Comparison of ENCODE assay signal across 8 cellular contexts in the genomic region with DNA sequence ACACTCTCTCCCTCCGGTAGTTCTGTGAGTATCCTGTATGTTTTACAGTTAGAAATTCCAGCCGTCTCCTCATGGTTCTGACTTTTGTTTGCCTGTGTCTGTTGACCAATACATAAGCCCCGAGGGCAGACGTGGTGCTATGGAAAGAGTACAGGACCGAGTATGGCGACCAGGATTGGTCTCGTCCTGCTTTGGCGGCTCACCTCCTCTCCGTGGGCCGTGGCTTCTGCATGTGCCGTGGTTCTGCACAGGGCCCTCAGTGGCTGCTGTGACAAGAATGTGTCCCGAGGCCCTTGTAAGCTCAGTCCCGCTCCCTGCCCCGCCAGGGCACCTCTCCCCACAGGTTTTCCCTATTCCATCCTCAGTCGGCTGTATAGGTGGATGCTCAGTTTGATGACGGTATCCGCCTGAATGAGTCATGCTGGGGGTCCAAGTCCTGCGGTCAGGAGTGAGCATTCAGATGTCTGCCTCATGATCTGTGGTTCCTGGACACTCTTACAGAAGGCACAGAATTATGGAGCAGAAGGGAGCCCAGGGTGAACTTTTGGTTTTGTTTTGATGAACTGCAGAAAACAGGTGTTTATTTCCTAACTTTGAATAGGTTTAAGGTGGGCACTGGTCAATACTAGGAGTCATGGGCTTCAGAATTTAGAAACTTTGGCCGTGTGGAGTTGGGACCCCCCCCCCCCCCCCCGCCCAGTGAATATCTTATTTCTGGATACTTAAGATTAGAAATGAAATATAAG. TPM values are rescaled to one million over a fixed set of nuclear protein-coding genes. Genes with fewer than 3 reads are reported as not detected.
A peak's percentile ranks its signal among the peaks of the same experiment; 100 is the strongest.
DNase-seq lines count a peak whose midpoint lies in the region; ATAC-seq and TF ChIP-seq lines count a peak whose summit lies in the region.

No MANE protein-coding gene starts in this region.

- H3F3A ChIP-seq in SK-N-SH (replicated peaks; ENCODE audit: insufficient read depth) = no peaks in the 10 kb centered on the region

- POLR2A ChIA-PET in SK-N-SH (lab: Yijun Ruan, JAX) = interaction anchor here (0.6 to 1.8 kb wide), 2 partner anchors 14 to 17 kb away, joined by 3 to 7 read pairs; no protein-coding TSS in a partner anchor

- H4K20me1 ChIP-seq in SK-N-SH (ENCODE audit: insufficient read depth) = peaks cover 48% of the 10 kb centered on the region

- no peak overlapping the region for H2AFZ ChIP-seq in SK-N-SH (ENCODE audit: low read depth)

- CTCF ChIA-PET in SK-N-SH (lab: Yijun Ruan, JAX) = interaction anchor here (0.8 to 4.7 kb wide), 5 partner anchors 17 to 49 kb away, joined by 3 to 38 read pairs (median 5); no protein-coding TSS in a partner anchor

- H3K4me3 ChIP-seq in SK-N-SH (ENCODE audit: low read depth in 2 of 2, low read length in 1 of 2) (peak overlapping the region; percentile 87 to 92), fibroblast of mammary gland (ENCODE audit: control insufficient read depth, low read depth, low read length) (peak overlapping the region; percentile 88), rectal smooth muscle tissue (ENCODE audit: low read length) (peak overlapping the region; percentile 85)

- TF ChIP-seq CTCF in SK-N-SH (IDR thresholded peaks at IDR 0.05) = no peak
- TF ChIP-seq CTCF in fibroblast of mammary gland (conservative IDR thresholded peaks at IDR 0.05; ENCODE audit: control insufficient read depth, insufficient read depth, low read depth, low read length) = no peak

- DNase-seq in T-helper 1 cell = no peak
- no peak for DNase-seq in SK-N-SH
- DNase-seq in fibroblast of mammary gland (ENCODE audit: low read depth) = peak; percentile 91
- DNase-seq in activated CD8-positive, alpha-beta memory T cell treated with anti-CD3 and anti-CD28 coated beads, Interleukin-2, amount 50 U/mL, for 48 hours = no peak

- no peak for ATAC-seq in HG03108 (IDR thresholded peaks at IDR 0.05; ENCODE audit: unreplicated experiment)
- no peak for ATAC-seq in GM18868 (IDR thresholded peaks at IDR 0.05; ENCODE audit: unreplicated experiment)

- H3K9me3 ChIP-seq in SK-N-SH = no peaks in the 10 kb centered on the region

- H3K9me2 ChIP-seq in SK-N-SH = no peaks in the 10 kb centered on the region

- no peak for TF ChIP-seq RAD21 in SK-N-SH (IDR thresholded peaks at IDR 0.05; ENCODE audit: low read length)

- H3K9ac ChIP-seq in SK-N-SH (peak overlapping the region; percentile 95), rectal smooth muscle tissue (ENCODE audit: low read length) (peak overlapping the region; percentile 59)

- TF ChIP-seq EP300 in SK-N-SH (IDR thresholded peaks at IDR 0.05; ENCODE audit: borderline replicate concordance in 1 of 2, low read depth in 1 of 2, low read length in 1 of 2) = no peak

- no peaks in the 10 kb centered on the region for H3K27me3 ChIP-seq in SK-N-SH (ENCODE audit: insufficient read depth)
- H3K27me3 ChIP-seq in rectal smooth muscle tissue (ENCODE audit: control insufficient read depth, insufficient read depth, low read length) = no peaks in the 10 kb centered on the region

- H3K4me2 ChIP-seq in SK-N-SH = peak overlapping the region; percentile 97

- H3K27ac Mint-ChIP-seq in T-helper 1 cell treated with Interleukin-12 subunit alpha and Interleukin-12 subunit beta and Interleukin-4 antibody, amounts not matched to agents 30 μg/mL and 1 μg/mL, for 36 hours = peak overlapping the region; percentile 86

- H3K27me3 Mint-ChIP-seq in T-helper 1 cell treated with Interleukin-12 subunit alpha and Interleukin-12 subunit beta and Interleukin-4 antibody, amounts not matched to agents 30 μg/mL and 1 μg/mL, for 36 hours (ENCODE audit: low read depth) = peaks cover 4% of the 10 kb centered on the region

- peaks cover 58% of the 10 kb centered on the region for H3K79me2 ChIP-seq in SK-N-SH (ENCODE audit: insufficient read depth)

- 13% methylated on average over 12 of the region's 20 CpGs for WGBS in SK-N-SH (ENCODE audit: low lambda C conversion rate)

- peak overlapping the region; percentile 92 for H3K4me3 Mint-ChIP-seq in T-helper 1 cell treated with Interleukin-12 subunit alpha and Interleukin-12 subunit beta and Interleukin-4 antibody, amounts not matched to agents 30 μg/mL and 1 μg/mL, for 36 hours

- peaks cover 5 to 30% of the 10 kb centered on the region in 2 experiments for H3K36me3 ChIP-seq in SK-N-SH (replicated peaks in 1 of 2; ENCODE audit: control insufficient read depth in 1 of 2, insufficient read depth in 2 of 2, low read length in 1 of 2)
- H3K36me3 ChIP-seq in rectal smooth muscle tissue (ENCODE audit: control insufficient read depth, insufficient read depth, low read length) = peaks cover 22% of the 10 kb centered on the region

- H3K27ac ChIP-seq in SK-N-SH (ENCODE audit: low read depth in 2 of 2, low read length in 1 of 2) (peak overlapping the region in 1 of 2 experiments; percentile 41; a peak in 2 of 4 replicates), rectal smooth muscle tissue (ENCODE audit: low read depth, low read length) (no peak overlapping the region)

- peaks cover 0 to 20% of the 10 kb centered on the region in 2 experiments; a peak in 2 of 4 replicates for H3K4me1 ChIP-seq in SK-N-SH (ENCODE audit: control insufficient read depth in 1 of 2, insufficient read depth in 2 of 2, low read depth in 1 of 2, low read length in 1 of 2)
- peaks cover 8% of the 10 kb centered on the region for H3K4me1 ChIP-seq in rectal smooth muscle tissue (ENCODE audit: control insufficient read depth, insufficient read depth, low read length)

- H3K36me3 Mint-ChIP-seq in T-helper 1 cell treated with Interleukin-12 subunit alpha and Interleukin-12 subunit beta and Interleukin-4 antibody, amounts not matched to agents 30 μg/mL and 1 μg/mL, for 36 hours (ENCODE audit: low read depth) = peaks cover 7% of the 10 kb centered on the region

- no peaks in the 10 kb centered on the region for H3K9me3 Mint-ChIP-seq in T-helper 1 cell treated with Interleukin-12 subunit alpha and Interleukin-12 subunit beta and Interleukin-4 antibody, amounts not matched to agents 30 μg/mL and 1 μg/mL, for 36 hours

- H3K4me1 Mint-ChIP-seq in T-helper 1 cell treated with Interleukin-12 subunit alpha and Interleukin-12 subunit beta and Interleukin-4 antibody, amounts not matched to agents 30 μg/mL and 1 μg/mL, for 36 hours (ENCODE audit: low read depth) = peaks cover 21% of the 10 kb centered on the region

TF ChIP-seq in SK-N-SH, 30 proteins besides CTCF, POLR2A, EP300 and RAD21:
- TF ChIP-seq YY1 (IDR thresholded peaks at IDR 0.05; ENCODE audit: low read depth) (no peak), JUND (IDR thresholded peaks at IDR 0.05) (peak; percentile 28; the same call in 1 of the 2 replicates), USF1 (IDR thresholded peaks at IDR 0.05; ENCODE audit: borderline replicate concordance, low read depth) (no peak), FOSL2 (IDR thresholded peaks at IDR 0.05; ENCODE audit: borderline replicate concordance, low read depth) (peak; percentile 53; the same call in 1 of the 2 replicates)

RNA-seq across cellular contexts. Expression of gene ARFGAP1, which starts 1.2 kb away (rescaled TPM):
- 72.7 and 77.0 TPM in 2 replicates for polyA plus RNA-seq in SK-N-SH (2012; rRNA removed)
- polyA plus RNA-seq in SK-N-SH (2012; cell fraction: cytosol; rRNA removed) = 15.2 and 23.1 TPM in 2 replicates
- 483 and 544 TPM in 2 replicates for polyA plus RNA-seq in SK-N-SH (2012; cell fraction: nucleus; rRNA removed)

RNA-seq across cellular contexts. Expression of gene COL20A1, which starts 19.2 kb away (rescaled TPM):
- polyA plus RNA-seq in SK-N-SH (2012; rRNA removed) = not detected in 2 replicates
- polyA plus RNA-seq in SK-N-SH (2012; cell fraction: cytosol; rRNA removed) = not detected in 2 replicates
- 0.01 and 0.05 TPM in 2 replicates for polyA plus RNA-seq in SK-N-SH (2012; cell fraction: nucleus; rRNA removed)

RNA-seq across cellular contexts. Expression of gene NKAIN4, which starts 19.5 kb away (rescaled TPM):
- polyA plus RNA-seq in SK-N-SH (2012; rRNA removed) = not detected in 2 replicates
- not detected in 2 replicates for polyA plus RNA-seq in SK-N-SH (2012; cell fraction: cytosol; rRNA removed)
- polyA plus RNA-seq in SK-N-SH (2012; cell fraction: nucleus; rRNA removed) = 0.13 TPM in 1 of 2 replicates, not detected in the other

RNA-seq across cellular contexts. Expression of gene BIRC7, which starts 38.1 kb away (rescaled TPM):
- not detected in 2 replicates for polyA plus RNA-seq in SK-N-SH (2012; rRNA removed)
- polyA plus RNA-seq in SK-N-SH (2012; cell fraction: cytosol; rRNA removed) = not detected in 2 replicates
- polyA plus RNA-seq in SK-N-SH (2012; cell fraction: nucleus; rRNA removed) = not detected in 2 replicates

RNA-seq across cellular contexts. Expression of gene YTHDF1, which starts 57.9 kb away (rescaled TPM):
- polyA plus RNA-seq in SK-N-SH (2012; rRNA removed) = 15.5 and 17.0 TPM in 2 replicates
- polyA plus RNA-seq in SK-N-SH (2012; cell fraction: cytosol; rRNA removed) = 15.9 and 17.6 TPM in 2 replicates
- 25.6 and 28.5 TPM in 2 replicates for polyA plus RNA-seq in SK-N-SH (2012; cell fraction: nucleus; rRNA removed)
